24 cellular contexts compared by ENCODE assay signal in genomic region chr1:62247391-62248168, GRCh38. TPM values are rescaled to one million over a fixed set of nuclear protein-coding genes. Genes with fewer than 3 reads are reported as not detected.
DNase-seq lines count a peak whose midpoint lies in the region; ATAC-seq lines count a peak whose summit lies in the region.
"Had no signal": no experiment of that assay in that cellular context is flagged by ENCODE, and none has a peak within 500 bp of the region (broad histone marks: within the 10 kb centered on the region; RNA-seq: fewer than 3 reads in every experiment).

No MANE protein-coding gene starts in this region.

- H3K27ac ChIP-seq in trophoblast cell (ENCODE audit: low read depth, low read length) = no peak overlapping the region
- H3K27ac ChIP-seq: breast epithelium, heart right ventricle, SJCRH30, transverse colon had no signal

- no peak overlapping the region for H4K91ac ChIP-seq in trophoblast cell (ENCODE audit: low read depth, low read length)

- H3K27me3 ChIP-seq in trophoblast cell (ENCODE audit: insufficient read depth, low read length) = no peaks in the 10 kb centered on the region
- H3K27me3 ChIP-seq: breast epithelium, SJCRH30, transverse colon had no signal

- H3K36me3 ChIP-seq in trophoblast cell (ENCODE audit: control insufficient read depth in 1 of 2, insufficient read depth in 2 of 2, low read length in 2 of 2) = peaks cover 42 to 50% of the 10 kb centered on the region in 2 experiments
- H3K36me3 ChIP-seq: breast epithelium, heart right ventricle, transverse colon had no signal

- no peak overlapping the region for H2BK120ac ChIP-seq in trophoblast cell (ENCODE audit: insufficient read depth, low read length, poor library complexity)

- no peak overlapping the region for H3K4me2 ChIP-seq in trophoblast cell (ENCODE audit: low read length)

- no peaks in the 10 kb centered on the region for H3K79me1 ChIP-seq in trophoblast cell (ENCODE audit: low read length)

- H2AK5ac ChIP-seq in trophoblast cell (ENCODE audit: low read length) = no peak overlapping the region

- H2BK12ac ChIP-seq in trophoblast cell (ENCODE audit: low read length) = no peak overlapping the region

- H3K9me3 ChIP-seq in trophoblast cell (ENCODE audit: insufficient read depth, low read depth, low read length) = no peaks in the 10 kb centered on the region
- H3K9me3 ChIP-seq: breast epithelium, SJCRH30, transverse colon had no signal

- H3K4ac ChIP-seq in trophoblast cell (ENCODE audit: low read depth, low read length) = no peak overlapping the region

- ATAC-seq in GM21447 (IDR thresholded peaks at IDR 0.05; ENCODE audit: unreplicated experiment) = no peak
- no peak for ATAC-seq in HG03460 (IDR thresholded peaks at IDR 0.05; ENCODE audit: unreplicated experiment)
- ATAC-seq: Panc1; stimulated activated naive CD8-positive, alpha-beta T cell treated with anti-CD3 and anti-CD28 coated beads, Interleukin-15, amount 100 ng/mL, for 72 hours; T-helper 17 cell had no signal

- no peak overlapping the region for H2BK5ac ChIP-seq in trophoblast cell (ENCODE audit: low read depth, low read length, poor library complexity)

- no CpG with 5 or more reads among the region's 14 CpGs for WGBS in trophoblast cell (ENCODE audit: extremely low coverage, insufficient coverage, insufficient read length)

- H3K79me2 ChIP-seq in trophoblast cell (ENCODE audit: control insufficient read depth, insufficient read depth, low read length, poor library complexity) = no peaks in the 10 kb centered on the region

- no peak overlapping the region for H3K4me3 ChIP-seq in trophoblast cell (ENCODE audit: low read depth, low read length)
- H3K4me3 ChIP-seq: breast epithelium, heart right ventricle, lung, SJCRH30, transverse colon had no signal

- H3K18ac ChIP-seq in trophoblast cell (ENCODE audit: low read length) = no peak overlapping the region

- no peak overlapping the region for H4K12ac ChIP-seq in trophoblast cell (ENCODE audit: low read depth, low read length)

- H3K4me1 ChIP-seq in trophoblast cell (ENCODE audit: control insufficient read depth in 1 of 2, insufficient read depth in 2 of 2, low read length in 2 of 2) = no peaks in the 10 kb centered on the region
- H3K4me1 ChIP-seq: breast epithelium, heart right ventricle, transverse colon had no signal

- no peak overlapping the region for H4K8ac ChIP-seq in trophoblast cell (ENCODE audit: low read depth, low read length)

- no peak overlapping the region for H3K23ac ChIP-seq in trophoblast cell (ENCODE audit: low read length)

- H3K9ac ChIP-seq in trophoblast cell (ENCODE audit: low read length) = no peak overlapping the region

- H3K14ac ChIP-seq in trophoblast cell (ENCODE audit: low read length) = no peak overlapping the region

- H2AFZ ChIP-seq in trophoblast cell (ENCODE audit: insufficient read depth, low read length, poor library complexity) = no peak overlapping the region

- DNase-seq in NCI-H82 (lab: John Stamatoyannopoulos, UW) (peak; percentile 47), NCI-H82 treated with DMSO at 0.1 percent for 48 hours (lab: John Stamatoyannopoulos, UW; ENCODE audit: unreplicated experiment) (no peak), NCI-H146 (lab: John Stamatoyannopoulos, UW) (peak; percentile 75), cerebellar cortex (ENCODE audit: low spot score) (peak; percentile 10), trophoblast cell (peak; percentile 48 to 80)
- DNase-seq in activated CD4-positive, CD25-positive, alpha-beta regulatory T cell treated with anti-CD3 and anti-CD28 coated beads, Interleukin-2, amount 50 U/mL, for 72 hours = no peak
- DNase-seq: activated CD4-positive, alpha-beta T cell treated with anti-CD3 and anti-CD28 coated beads, Interleukin-2, amount 50 U/mL, for 1 hour; activated CD8-positive, alpha-beta memory T cell treated with anti-CD3 and anti-CD28 coated beads, Interleukin-2, amount 50 U/mL, for 4 hours; CD4-positive, alpha-beta T cell; dermis blood vessel endothelial cell; EL; heart right ventricle; MM.1S; NCI-H1930; SJCRH30; stimulated activated CD4-positive, alpha-beta T cell treated with anti-CD3 and anti-CD28 coated beads, Interleukin-4, amount 100 ng/mL, for 24 hours; stimulated activated naive CD8-positive, alpha-beta T cell treated with anti-CD3 and anti-CD28 coated beads, Interleukin-15, amount 100 ng/mL, for 72 hours; T-helper 17 cell; transverse colon had no signal

RNA-seq across cellular contexts. Expression of gene L1TD1, which starts 52.9 kb away (rescaled TPM):
- polyA plus RNA-seq in trophoblast cell (2013) = 65.5 and 65.9 TPM in 2 replicates

Comparison
In these comparisons a context has a peak if more than half of its experiments do, and no peak if none do; other contexts are left out.
1. DNase-seq: peak in NCI-H82 (single experiment), NCI-H146 (single experiment), cerebellar cortex (single experiment) and trophoblast cell (2 of 2); none in NCI-H82 treated with DMSO at 0.1 percent for 48 hours (single experiment) and activated CD4-positive, CD25-positive, alpha-beta regulatory T cell treated with anti-CD3 and anti-CD28 coated beads, Interleukin-2, amount 50 U/mL, for 72 hours (single experiment).